ENCODE assay signal across 27 cellular contexts in the genomic region with DNA sequence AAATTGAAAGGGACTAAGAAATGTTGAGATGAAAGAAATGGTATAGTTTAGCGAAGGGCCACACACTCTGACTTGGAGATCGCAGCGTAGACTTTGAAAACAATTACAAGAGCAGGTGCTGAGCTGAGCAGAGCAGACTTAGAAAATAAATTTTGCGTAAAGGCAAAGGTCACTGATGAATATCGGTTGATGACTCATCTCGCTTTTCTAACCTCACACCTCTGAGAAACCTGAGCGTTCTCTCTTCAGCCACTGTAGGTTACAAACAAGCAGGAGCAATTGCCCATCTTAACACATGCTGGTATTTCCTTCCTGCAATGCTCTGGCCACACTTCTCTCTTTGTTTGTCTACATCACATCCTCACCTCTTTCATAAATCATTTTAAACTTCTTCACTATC.
DNase-seq lines count a peak whose midpoint lies in the region; ATAC-seq, FAIRE-seq and TF ChIP-seq lines count a peak whose summit lies in the region.
"Had no signal": no experiment of that assay in that cellular context is flagged by ENCODE, and none has a peak within 500 bp of the region (broad histone marks: within the 10 kb centered on the region; RNA-seq: fewer than 3 reads in every experiment).

No MANE protein-coding gene starts in this region.

- POLR2A ChIA-PET in A549 (lab: Yijun Ruan, JAX) (no interaction called here), endothelial cell of umbilical vein (lab: Charles Lee) (no interaction called here)

- FAIRE-seq in A549 (lab: Jason Lieb, UNC) (no peak), endothelial cell of umbilical vein (lab: Jason Lieb, UNC) (no peak)
- FAIRE-seq: GM19239 had no signal

- intact Hi-C loops in endothelial cell of umbilical vein (cut with micrococcal nuclease) (no loop called here), right lobe of liver (cut with DNase I) (no loop called here)

- no TSS peak for BruUV-seq in endothelial cell of umbilical vein (replicated peaks; lab: Mats Ljungman, UMichigan)

- no peaks in the 10 kb centered on the region for H3K4me1 ChIP-seq in A549
- no peaks in the 10 kb centered on the region for H3K4me1 ChIP-seq in endothelial cell of umbilical vein (ENCODE audit: control insufficient read depth, extremely low read depth, insufficient read depth, low read length)
- no peaks in the 10 kb centered on the region for H3K4me1 ChIP-seq in right lobe of liver
- H3K4me1 ChIP-seq: Caco-2, HAP-1 had no signal

- DNase-seq in A549 (ENCODE audit: low read depth in 1 of 2, low spot score in 1 of 2) (no peak), DMS53 (lab: John Stamatoyannopoulos, UW) (peak; percentile 75), HT-29 (ENCODE audit: low spot score) (peak; percentile 27), endothelial cell of umbilical vein (ENCODE audit: low read depth, low spot score) (no peak), right lobe of liver (no peak), hippocampal formation (lab: John Stamatoyannopoulos, UW) (no peak)
- no peak for DNase-seq in stimulated activated CD4-positive, alpha-beta T cell treated with anti-CD3 and anti-CD28 coated beads, Interleukin-4, amount 100 ng/mL, for 1 hour
- DNase-seq: C1 segment of cervical spinal cord; Caco-2; CD4-positive, alpha-beta memory T cell; DND-41; GM23248; HFFc6; NCI-H1092 treated with DMSO at 0.1 percent for 48 hours; NCI-H1436; NCI-H187; NCI-H2081 treated with DMSO at 0.1 percent for 48 hours; NCI-H2171; NCI-H226; NCI-H524; NCI-H748 treated with DMSO at 0.1 percent for 48 hours; PC-9; T-helper 1 cell had no signal

- H3K9me3 ChIP-seq in A549, result no peaks in the 10 kb centered on the region
- H3K9me3 ChIP-seq in endothelial cell of umbilical vein (replicated peaks; ENCODE audit: control insufficient read depth, insufficient read depth, low read length), result peaks cover 2% of the 10 kb centered on the region
- no peaks in the 10 kb centered on the region for H3K9me3 ChIP-seq in right lobe of liver
- H3K9me3 ChIP-seq: Caco-2, HAP-1 had no signal

- TF ChIP-seq POLR2A in A549 (IDR thresholded peaks at IDR 0.05; ENCODE audit: low read length) (no peak), endothelial cell of umbilical vein (IDR thresholded peaks at IDR 0.05; ENCODE audit: low read depth, low read length) (no peak), right lobe of liver (IDR thresholded peaks at IDR 0.05) (no peak)

- dilution Hi-C loops in endothelial cell of umbilical vein (cut with MboI; ENCODE audit: extremely low pct_ligation_motif_present, low sequenced_read_pairs), result no loop called here

- WGBS in A549 (ENCODE audit: missing lambda C conversion rate), result 39% methylated on average over 7 of the region's 7 CpGs
- 74% methylated on average over 7 of the region's 7 CpGs for WGBS in right lobe of liver (ENCODE audit: insufficient coverage, low coverage, low lambda C conversion rate, missing lambda C conversion rate)

- H3K4me3 ChIP-seq in A549, result no peak overlapping the region
- H3K4me3 ChIP-seq in endothelial cell of umbilical vein (replicated peaks in 1 of 3; ENCODE audit: insufficient read depth in 1 of 3, low read depth in 1 of 3, low read length in 3 of 3), result no peak overlapping the region
- H3K4me3 ChIP-seq in right lobe of liver, result no peak overlapping the region
- H3K4me3 ChIP-seq: GM23248, HAP-1, PC-9 had no signal

- no peak for TF ChIP-seq EP300 in A549 (IDR thresholded peaks at IDR 0.05)

- H3K9me1 ChIP-seq in endothelial cell of umbilical vein (replicated peaks; ENCODE audit: control insufficient read depth, extremely low read depth, insufficient read depth, low read length), result no peaks in the 10 kb centered on the region

- no peak for TF ChIP-seq CTCF in A549 (IDR thresholded peaks at IDR 0.05)
- TF ChIP-seq CTCF in endothelial cell of umbilical vein (IDR thresholded peaks at IDR 0.05; ENCODE audit: extremely low read depth in 1 of 2, insufficient read depth in 1 of 2, low read depth in 1 of 2, low read length in 2 of 2), result no peak
- TF ChIP-seq CTCF in right lobe of liver (IDR thresholded peaks at IDR 0.05), result no peak

- H3K27me3 ChIP-seq in endothelial cell of umbilical vein (ENCODE audit: control insufficient read depth in 2 of 2, insufficient read depth in 2 of 2, low read length in 2 of 2) (no peaks in the 10 kb centered on the region), right lobe of liver (no peaks in the 10 kb centered on the region)

- CTCF ChIA-PET in A549 (lab: Yijun Ruan, JAX) (interaction anchor here (1.0 kb wide), 1 partner anchor 36 kb away, joined by 3 read pairs; no protein-coding TSS in a partner anchor), endothelial cell of umbilical vein (lab: Charles Lee) (no interaction called here)

- H3K79me2 ChIP-seq in endothelial cell of umbilical vein (ENCODE audit: control insufficient read depth, insufficient read depth, low read length), result no peaks in the 10 kb centered on the region

- H3K27ac ChIP-seq in A549 (no peak overlapping the region), endothelial cell of umbilical vein (ENCODE audit: insufficient read depth, low read depth, low read length) (no peak overlapping the region), right lobe of liver (no peak overlapping the region)
- H3K27ac ChIP-seq: GM23248, HL-60, PC-9 had no signal

- H3K36me3 ChIP-seq in endothelial cell of umbilical vein (ENCODE audit: control insufficient read depth in 2 of 2, extremely low read depth in 1 of 2, insufficient read depth in 2 of 2, low read length in 2 of 2) (no peaks in the 10 kb centered on the region), right lobe of liver (no peaks in the 10 kb centered on the region)
- H3K36me3 ChIP-seq: HAP-1 had no signal

- H3K4me2 ChIP-seq in A549, result no peak overlapping the region
- H3K4me2 ChIP-seq in endothelial cell of umbilical vein (ENCODE audit: insufficient read depth, low read length), result no peak overlapping the region
- H3K4me2 ChIP-seq: PC-9 had no signal

- no peak overlapping the region for H2AFZ ChIP-seq in endothelial cell of umbilical vein (ENCODE audit: low read depth, low read length)
- H2AFZ ChIP-seq: GM23248, PC-9 had no signal

- H4K20me1 ChIP-seq in endothelial cell of umbilical vein (replicated peaks; ENCODE audit: control insufficient read depth, extremely low read depth, insufficient read depth, low read length), result no peaks in the 10 kb centered on the region

- ATAC-seq in A549 (no peak), right lobe of liver (no peak)
- ATAC-seq: Right ventricle myocardium inferior had no signal

- no peak overlapping the region for H3K9ac ChIP-seq in endothelial cell of umbilical vein (replicated peaks; ENCODE audit: extremely low read depth, insufficient read depth, low read length)
- H3K9ac ChIP-seq: GM23248 had no signal

- no peak for TF ChIP-seq RAD21 in A549 (conservative IDR thresholded peaks at IDR 0.05 in 1 of 2, IDR thresholded peaks at IDR 0.05 in 1 of 2)

TF ChIP-seq in A549, 52 proteins besides CTCF, POLR2A, EP300 and RAD21:
- TF ChIP-seq NPAS2 (CRISPR knock-in tag; IDR thresholded peaks at IDR 0.05; ENCODE audit: borderline replicate concordance), result no peak
- no peak for TF ChIP-seq HDAC2 (IDR thresholded peaks at IDR 0.05)
- no peak for TF ChIP-seq PHF8 (IDR thresholded peaks at IDR 0.05; ENCODE audit: borderline replicate concordance, low read depth)
- TF ChIP-seq, protein P1, sequence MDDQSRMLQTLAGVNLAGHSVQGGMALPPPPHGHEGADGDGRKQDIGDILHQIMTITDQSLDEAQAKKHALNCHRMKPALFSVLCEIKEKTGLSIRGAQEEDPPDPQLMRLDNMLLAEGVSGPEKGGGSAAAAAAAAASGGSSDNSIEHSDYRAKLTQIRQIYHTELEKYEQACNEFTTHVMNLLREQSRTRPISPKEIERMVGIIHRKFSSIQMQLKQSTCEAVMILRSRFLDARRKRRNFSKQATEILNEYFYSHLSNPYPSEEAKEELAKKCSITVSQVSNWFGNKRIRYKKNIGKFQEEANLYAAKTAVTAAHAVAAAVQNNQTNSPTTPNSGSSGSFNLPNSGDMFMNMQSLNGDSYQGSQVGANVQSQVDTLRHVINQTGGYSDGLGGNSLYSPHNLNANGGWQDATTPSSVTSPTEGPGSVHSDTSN (IDR thresholded peaks at IDR 0.05), result no peak
- TF ChIP-seq TP53 (CRISPR knock-in tag; IDR thresholded peaks at IDR 0.05), result no peak
- TF ChIP-seq FOSL2 (IDR thresholded peaks at IDR 0.05), result no peak
- TF ChIP-seq FOSL2 (CRISPR knock-in tag; IDR thresholded peaks at IDR 0.05), result peak; percentile 41; the same call in 1 of the 2 replicates

TF ChIP-seq in endothelial cell of umbilical vein, 7 proteins besides CTCF, POLR2A, EP300 and RAD21:
- TF ChIP-seq, protein P2, sequence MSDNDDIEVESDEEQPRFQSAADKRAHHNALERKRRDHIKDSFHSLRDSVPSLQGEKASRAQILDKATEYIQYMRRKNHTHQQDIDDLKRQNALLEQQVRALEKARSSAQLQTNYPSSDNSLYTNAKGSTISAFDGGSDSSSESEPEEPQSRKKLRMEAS (IDR thresholded peaks at IDR 0.05; ENCODE audit: insufficient read depth, insufficient read length), result no peak
- peak; percentile 30 for TF ChIP-seq JUN (IDR thresholded peaks at IDR 0.05; ENCODE audit: borderline replicate concordance, insufficient read depth, insufficient read length, low read depth)

Comparison
In these comparisons a context has a peak if more than half of its experiments do, and no peak if none do; other contexts are left out.
1. DNase-seq: peak in DMS53 (single experiment) and HT-29 (single experiment); none in A549 (0 of 2), endothelial cell of umbilical vein (single experiment), stimulated activated CD4-positive, alpha-beta T cell treated with anti-CD3 and anti-CD28 coated beads, Interleukin-4, amount 100 ng/mL, for 1 hour (single experiment), right lobe of liver (0 of 3) and hippocampal formation (0 of 2).